Comparison of ENCODE assay signal across 8 cellular contexts in the genomic region with DNA sequence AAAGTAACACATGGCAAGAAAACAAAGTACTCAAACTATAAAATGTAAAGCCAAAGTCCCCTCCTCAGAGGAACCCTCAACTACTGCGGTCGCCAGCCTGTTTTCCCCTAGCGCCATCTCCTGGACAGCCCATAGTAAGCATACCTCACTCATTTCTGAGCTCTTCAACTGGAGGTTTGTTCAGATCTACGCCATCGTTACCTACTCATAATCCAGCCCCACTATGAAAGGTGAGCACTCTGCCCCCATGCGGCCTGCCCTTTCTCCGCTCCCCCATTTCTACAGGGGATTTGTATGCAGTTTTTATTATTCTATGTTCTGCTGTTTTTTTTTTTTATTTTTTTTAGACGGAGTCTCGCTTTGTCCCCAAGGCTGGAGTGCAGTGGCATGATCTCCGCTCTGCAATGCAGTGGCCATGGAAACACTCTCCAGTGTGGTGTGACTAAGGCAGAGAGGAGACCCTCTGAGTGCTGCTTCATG. TPM values are rescaled to one million over a fixed set of nuclear protein-coding genes. Genes with fewer than 3 reads are reported as not detected.
DNase-seq lines count a peak whose midpoint lies in the region; ATAC-seq and TF ChIP-seq lines count a peak whose summit lies in the region.

No MANE protein-coding gene starts in this region.

- no peaks in the 10 kb centered on the region for H3K27me3 ChIP-seq in GM06990 (replicated peaks; ENCODE audit: control insufficient read depth, insufficient read depth, low read length)

- peaks cover 30% of the 10 kb centered on the region for H3K4me1 Mint-ChIP-seq in activated naive CD8-positive, alpha-beta T cell treated with anti-CD3 and anti-CD28 coated beads for 36 hours

- H3K27me3 Mint-ChIP-seq in activated naive CD8-positive, alpha-beta T cell treated with anti-CD3 and anti-CD28 coated beads for 36 hours = no peaks in the 10 kb centered on the region

- DNase-seq in GM06990 (ENCODE audit: extremely low read depth, insufficient read length) (peak; percentile 39), SW480 (ENCODE audit: low spot score) (peak; percentile 73), hepatic stellate cell (ENCODE audit: low spot score) (peak; percentile 50)
- peak; percentile 55 for DNase-seq in Jurkat, Clone E6-1 (ENCODE audit: low read depth, low spot score)
- peak; percentile 73 for DNase-seq in activated naive CD8-positive, alpha-beta T cell treated with anti-CD3 and anti-CD28 coated beads for 36 hours
- peak; percentile 33 for DNase-seq in stimulated activated CD4-positive, alpha-beta T cell treated with anti-CD3 and anti-CD28 coated beads, Interleukin-12 subunit alpha, Interleukin-12 subunit beta, amount 100 ng/mL, for 4 hours

- no peak for ATAC-seq in GM18873 (IDR thresholded peaks at IDR 0.05; ENCODE audit: low FRiP score, unreplicated experiment)
- no peak for ATAC-seq in GM21786 (IDR thresholded peaks at IDR 0.05; ENCODE audit: unreplicated experiment)

- no peak overlapping the region for H3K4me3 ChIP-seq in GM06990 (replicated peaks; ENCODE audit: low read depth, low read length)
- H3K4me3 ChIP-seq in Jurkat, Clone E6-1 (ENCODE audit: low read length) = no peak overlapping the region

- peak overlapping the region; percentile 63 for H3K27ac Mint-ChIP-seq in activated naive CD8-positive, alpha-beta T cell treated with anti-CD3 and anti-CD28 coated beads for 36 hours

- peaks cover 5% of the 10 kb centered on the region for H3K36me3 ChIP-seq in GM06990 (ENCODE audit: control insufficient read depth, insufficient read depth, low read length)

- H3K9me3 Mint-ChIP-seq in activated naive CD8-positive, alpha-beta T cell treated with anti-CD3 and anti-CD28 coated beads for 36 hours = no peaks in the 10 kb centered on the region

- H3K4me3 Mint-ChIP-seq in activated naive CD8-positive, alpha-beta T cell treated with anti-CD3 and anti-CD28 coated beads for 36 hours = no peak overlapping the region

- H3K36me3 Mint-ChIP-seq in activated naive CD8-positive, alpha-beta T cell treated with anti-CD3 and anti-CD28 coated beads for 36 hours = peaks cover 6% of the 10 kb centered on the region

- peak; percentile 72 for TF ChIP-seq CTCF in GM06990 (IDR thresholded peaks at IDR 0.05; ENCODE audit: insufficient read depth, low read length, poor library complexity, severe bottlenecking)

RNA-seq across cellular contexts. Expression of a gene that starts 26.2 kb away (rescaled TPM):
- polyA plus RNA-seq in Jurkat, Clone E6-1 (2012; ENCODE audit: insufficient read depth, insufficient read length) = 12.3 TPM
- total RNA-seq in activated naive CD8-positive, alpha-beta T cell treated with anti-CD3 and anti-CD28 coated beads for 36 hours = 10 to 100 TPM; 14.7 to 15.1 TPM

RNA-seq across cellular contexts. Expression of a gene that starts 43.6 kb away (rescaled TPM):
- not detected for polyA plus RNA-seq in Jurkat, Clone E6-1 (2012; ENCODE audit: insufficient read depth, insufficient read length)
- total RNA-seq in activated naive CD8-positive, alpha-beta T cell treated with anti-CD3 and anti-CD28 coated beads for 36 hours = not detected

RNA-seq across cellular contexts. Expression of a gene that starts 51.2 kb away (rescaled TPM):
- 41.0 TPM for polyA plus RNA-seq in Jurkat, Clone E6-1 (2012; ENCODE audit: insufficient read depth, insufficient read length)
- 100 to 1,000 TPM; 133 to 134 TPM for total RNA-seq in activated naive CD8-positive, alpha-beta T cell treated with anti-CD3 and anti-CD28 coated beads for 36 hours
